ENCODE assay signal across 7 cellular contexts in the genomic region with DNA sequence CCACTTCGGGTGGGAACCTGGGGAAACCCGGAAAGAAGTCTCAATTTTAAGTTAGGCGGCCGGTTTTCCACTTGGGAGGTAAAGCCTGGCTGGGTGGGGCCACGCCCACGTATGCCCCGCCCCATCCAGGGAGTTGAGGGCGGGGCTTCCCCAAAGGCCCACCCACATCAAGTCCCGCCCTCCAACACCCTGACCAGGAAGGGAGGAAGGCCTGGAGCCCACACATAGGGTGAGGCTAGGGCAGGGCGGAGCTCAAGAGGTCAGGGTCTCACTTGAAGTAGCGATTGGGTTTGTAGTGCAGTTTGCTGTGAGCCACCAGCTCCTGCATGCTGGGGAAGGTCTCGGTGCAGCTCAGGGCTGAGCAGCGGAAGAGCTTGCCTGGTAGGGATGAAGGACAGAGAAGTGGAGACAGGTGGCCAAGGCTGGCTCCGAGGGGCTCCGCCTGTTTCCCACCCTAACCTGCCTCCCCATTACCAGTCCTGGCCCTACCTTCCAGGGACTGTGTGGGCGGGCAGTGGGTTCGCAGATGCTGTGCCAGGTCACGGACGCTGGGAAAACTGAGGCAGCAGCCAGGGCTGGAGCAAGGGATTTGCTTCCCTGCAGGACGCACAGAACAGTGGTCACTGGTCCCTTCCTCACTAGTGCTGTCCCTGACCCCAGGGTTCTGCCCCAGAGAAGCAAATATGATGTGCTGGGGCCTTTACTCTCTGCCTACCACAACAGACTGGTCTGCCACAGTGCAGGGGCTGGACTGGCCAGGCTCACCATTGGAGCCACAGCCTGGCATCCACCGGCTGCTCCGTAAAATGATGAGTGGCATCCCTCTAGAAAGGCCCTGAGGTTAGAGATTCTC. TPM values are rescaled to one million over a fixed set of nuclear protein-coding genes. Genes with fewer than 3 reads are reported as not detected.
A peak's percentile ranks its signal among the peaks of the same experiment; 100 is the strongest.
DNase-seq lines count a peak whose midpoint lies in the region; ATAC-seq, FAIRE-seq and TF ChIP-seq lines count a peak whose summit lies in the region.

No MANE protein-coding gene starts in this region.

- peak overlapping the region in 2 of 3 experiments; percentile 70 to 81 for H3K27ac Mint-ChIP-seq in nephron

- no peak overlapping the region for H2AFZ ChIP-seq in GM12878 (ENCODE audit: control insufficient read depth, low read depth, low read length)

- intact Hi-C loops in GM12878 (cut with micrococcal nuclease; ENCODE audit: unreplicated experiment): no loop called here

- H3K27me3 Mint-ChIP-seq in nephron (ENCODE audit: low read depth): peaks cover 5% of the 10 kb centered on the region

- POLR2A ChIA-PET in GM12878 (lab: Charles Lee): interaction anchor here (0.8 to 2.0 kb wide), 3 partner anchors 59 to 122 kb away, joined by 3 to 11 read pairs (median 6); a partner anchor contains a TSS

- H3K9me3 Mint-ChIP-seq in nephron: no peaks in the 10 kb centered on the region

- H4K20me1 ChIP-seq in GM12878 (ENCODE audit: control insufficient read depth, insufficient read depth): no peaks in the 10 kb centered on the region

- no peaks in the 10 kb centered on the region for H3K9me3 ChIP-seq in ES-I3 (ENCODE audit: control insufficient read depth, insufficient read depth, low read length)
- H3K9me3 ChIP-seq in GM12878 (replicated peaks; ENCODE audit: control insufficient read depth, insufficient read depth, low read length): no peaks in the 10 kb centered on the region

- no TSS peak for BruUV-seq in GM12878 (replicated peaks; lab: Mats Ljungman, UMichigan)

- H3K4me2 ChIP-seq in GM12878 (ENCODE audit: control insufficient read depth, insufficient read depth): peak overlapping the region; percentile 97

- H3K36me3 Mint-ChIP-seq in nephron (ENCODE audit: low read depth): peaks cover 4% of the 10 kb centered on the region

- in situ Hi-C loops in GM12878 (cut with MboI): no loop called here

- H3K79me2 ChIP-seq in GM12878 (ENCODE audit: control insufficient read depth, insufficient read depth, low read length): peaks cover 2% of the 10 kb centered on the region

- DNase-seq in LHCN-M2 (ENCODE audit: low read depth): peak; percentile 20
- no peak for DNase-seq in GM12878 (ENCODE audit: low read depth, low spot score)
- no peak for DNase-seq in NCI-H1436 (lab: John Stamatoyannopoulos, UW)
- no peak for DNase-seq in D721Med (ENCODE audit: insufficient read length, low spot score)
- DNase-seq in NCI-H446 treated with DMSO at 0.1 percent for 48 hours (lab: John Stamatoyannopoulos, UW): no peak

- no peak for TF ChIP-seq RAD21 in GM12878 (IDR thresholded peaks at IDR 0.05; ENCODE audit: insufficient read depth, low read depth, low read length)

- TF ChIP-seq CTCF in GM12878 (IDR thresholded peaks at IDR 0.05 in 2 of 3, conservative IDR thresholded peaks at IDR 0.05 in 1 of 3; ENCODE audit: control insufficient read depth in 2 of 3, extremely low read depth in 1 of 3, insufficient read depth in 1 of 3, low read depth in 3 of 3, low read length in 3 of 3) (no peak), nephron (IDR thresholded peaks at IDR 0.05; ENCODE audit: unreplicated experiment in 3 of 3) (no peak), D721Med (IDR thresholded peaks at IDR 0.05; ENCODE audit: insufficient read depth, missing control alignments) (no peak)

- no peak overlapping the region for H3K27ac ChIP-seq in GM12878 (ENCODE audit: control insufficient read depth, insufficient read depth)

- CTCF ChIA-PET in GM12878 (lab: Yijun Ruan, JAX): interaction anchor here (1.9 kb wide), 1 partner anchor 66 kb away, joined by 18 read pairs; no protein-coding TSS in a partner anchor

- H3K9ac ChIP-seq in ES-I3 (ENCODE audit: low read depth, low read length) (peak overlapping the region; percentile 7; the same call in 1 of the 2 replicates), GM12878 (ENCODE audit: control insufficient read depth, insufficient read depth, low read length) (0 out of 2 replicates have a peak overlapping the region, but pooled peaks have one; percentile 86)

- peak overlapping the region; percentile 69 to 77 (median 77) for H3K4me3 Mint-ChIP-seq in nephron

- no peaks in the 10 kb centered on the region for H3K27me3 ChIP-seq in GM12878 (replicated peaks in 1 of 2; ENCODE audit: control insufficient read depth in 2 of 2, insufficient read depth in 2 of 2, low read length in 1 of 2)

- WGBS in GM12878 (ENCODE audit: insufficient coverage, insufficient replicate concordance, low lambda C conversion rate, missing lambda C conversion rate): 86% methylated on average over 21 of the region's 22 CpGs

- peak overlapping the region; percentile 67; the same call in 1 of the 2 replicates for H3K4me3 ChIP-seq in GM12878

- peak; percentile 11; the same call in 2 of the 3 replicates for ATAC-seq in GM12878

- no peaks in the 10 kb centered on the region for H3K36me3 ChIP-seq in ES-I3 (ENCODE audit: insufficient read depth, low read length)
- no peaks in the 10 kb centered on the region for H3K36me3 ChIP-seq in GM12878 (ENCODE audit: control insufficient read depth in 2 of 2, insufficient read depth in 2 of 2, low read length in 1 of 2)

- TF ChIP-seq POLR2A in GM12878 (IDR thresholded peaks at IDR 0.05; ENCODE audit: low read depth, low read length): 0 out of 2 replicates have a peak, but pooled peaks have one; percentile 51

- RAD21 ChIA-PET in GM12878 (lab: Charles Lee; ENCODE audit: unreplicated experiment): interaction anchor here (1.2 to 2.5 kb wide), 2 partner anchors 98 to 99 kb away, joined by 4 to 17 read pairs; a partner anchor contains a TSS

- TF ChIP-seq EP300 in GM12878 (IDR thresholded peaks at IDR 0.05; ENCODE audit: borderline replicate concordance in 1 of 2, control insufficient read depth in 1 of 2, low read depth in 2 of 2, low read length in 2 of 2): no peak

- peaks cover 10% of the 10 kb centered on the region for H3K4me1 Mint-ChIP-seq in nephron

- FAIRE-seq in GM12878 (lab: Jason Lieb, UNC): peak; percentile 49
- no peak for FAIRE-seq in D721Med (lab: Jason Lieb, UNC)

- SMC1A ChIA-PET in GM12878 (lab: Charles Lee; ENCODE audit: uncharacterized antibody, unreplicated experiment): interaction anchor here (0.8 kb wide), 1 partner anchor 68 kb away, joined by 4 read pairs; a partner anchor contains a TSS

- H3K4me1 ChIP-seq in ES-I3 (ENCODE audit: insufficient read depth, low read length) (peaks cover 10% of the 10 kb centered on the region; the same call in 1 of the 2 replicates), GM12878 (ENCODE audit: control insufficient read depth, insufficient read depth, low read length) (peaks cover 7% of the 10 kb centered on the region; the same call in 1 of the 2 replicates)

TF ChIP-seq in GM12878, 131 proteins besides CTCF, POLR2A, EP300 and RAD21 (continues in another document):
- peak in 1 of 2 experiments; percentile 53; a peak in 1 of 3 replicates for TF ChIP-seq EGR1 (IDR thresholded peaks at IDR 0.05; ENCODE audit: borderline replicate concordance in 1 of 2, low read depth in 2 of 2, low read length in 2 of 2)
- TF ChIP-seq ZNF622 (IDR thresholded peaks at IDR 0.05): no peak
- no peak for TF ChIP-seq YBX1 (IDR thresholded peaks at IDR 0.05)

RNA-seq across cellular contexts. Expression of a gene that starts 1.6 kb away (rescaled TPM):
- total RNA-seq in LHCN-M2 (2014; rRNA removed): 9.1 and 9.2 TPM in 2 replicates
- polyA plus RNA-seq in LHCN-M2 (2012): 31.8 TPM
- total RNA-seq in GM12878 (2013; cell fraction: nucleolus; rRNA removed): 8.0 and 13.6 TPM in 2 replicates
- 4.4 and 5.3 TPM in 2 replicates for total RNA-seq in GM12878 (2014; rRNA removed)
- 0.45 and 0.92 TPM in 2 replicates for total RNA-seq in GM12878 (2014; rRNA removed; fragmentation: Illumina TruSeq; extraction: Trizol)
- total RNA-seq in GM12878 (2021): 23.7 and 26.4 TPM in 2 replicates
- 5.8 TPM for polyA plus RNA-seq in GM12878 (2011; ENCODE audit: low read depth)
- polyA plus RNA-seq in GM12878 (2011; rRNA removed): 0.26 and 1.9 TPM in 2 replicates
- polyA plus RNA-seq in GM12878 (2011; cell fraction: cytosol; rRNA removed): 3.2 and 3.9 TPM in 2 replicates
- polyA plus RNA-seq in GM12878 (2011; cell fraction: nucleus; rRNA removed): 17.8 and 22.8 TPM in 2 replicates
- 15.5 and 15.9 TPM in 2 replicates for polyA plus RNA-seq in GM12878 (2012)
- polyA plus RNA-seq in GM12878 (2014; fragmentation: Illumina TruSeq; extraction: Trizol): 0.94 TPM in 1 of 2 replicates, not detected in the other
- under 1 TPM in 1 of 2 experiments, not detected in 1; 0.16 TPM for polyA plus RNA-seq in GM12878 (2014; fragmentation: Nextera tagmentation; extraction: Ambion mirVana)
- 12.5 and 24.5 TPM in 2 replicates for polyA plus RNA-seq in GM12878 (2014; rRNA removed)
- 10 to 100 TPM in 1 of 2 experiments, 1 to 10 TPM in 1; 5.7 to 12.1 TPM for polyA plus RNA-seq in GM12878 (2016; fragmentation: Nextera tagmentation; extraction: Ambion mirVana)
- polyA minus RNA-seq in GM12878 (2011; rRNA and poly(A)+ RNA removed): 0.80 and 3.5 TPM in 2 replicates
- 5.8 and 9.2 TPM in 2 replicates for polyA minus RNA-seq in GM12878 (2011; cell fraction: cytosol; rRNA and poly(A)+ RNA removed)
- polyA minus RNA-seq in GM12878 (2011; cell fraction: nucleus; rRNA and poly(A)+ RNA removed): 3.1 and 6.0 TPM in 2 replicates

RNA-seq across cellular contexts. Expression of a gene that starts 9.9 kb away (rescaled TPM):
- total RNA-seq in LHCN-M2 (2014; rRNA removed): not detected in 2 replicates
- polyA plus RNA-seq in LHCN-M2 (2012): not detected
- 1.1 and 1.6 TPM in 2 replicates for total RNA-seq in GM12878 (2013; cell fraction: nucleolus; rRNA removed)
- not detected in 2 replicates for total RNA-seq in GM12878 (2014; rRNA removed)
- not detected in 2 replicates for total RNA-seq in GM12878 (2014; rRNA removed; fragmentation: Illumina TruSeq; extraction: Trizol)
- 0.08 TPM in 1 of 2 replicates, not detected in the other for total RNA-seq in GM12878 (2021)
- polyA plus RNA-seq in GM12878 (2011; ENCODE audit: low read depth): not detected
- not detected in 2 replicates for polyA plus RNA-seq in GM12878 (2011; rRNA removed)
- not detected in 2 replicates for polyA plus RNA-seq in GM12878 (2011; cell fraction: cytosol; rRNA removed)
- polyA plus RNA-seq in GM12878 (2011; cell fraction: nucleus; rRNA removed): 0.18 and 0.30 TPM in 2 replicates
- polyA plus RNA-seq in GM12878 (2012): 0.10 and 0.24 TPM in 2 replicates
- 0.03 TPM in 1 of 2 replicates, not detected in the other for polyA plus RNA-seq in GM12878 (2014; fragmentation: Illumina TruSeq; extraction: Trizol)
- polyA plus RNA-seq in GM12878 (2014; fragmentation: Nextera tagmentation; extraction: Ambion mirVana): not detected
- 0.08 and 0.49 TPM in 2 replicates for polyA plus RNA-seq in GM12878 (2014; rRNA removed)
- not detected for polyA plus RNA-seq in GM12878 (2016; fragmentation: Nextera tagmentation; extraction: Ambion mirVana)
- polyA minus RNA-seq in GM12878 (2011; rRNA and poly(A)+ RNA removed): not detected in 2 replicates
- polyA minus RNA-seq in GM12878 (2011; cell fraction: cytosol; rRNA and poly(A)+ RNA removed): not detected in 2 replicates
- polyA minus RNA-seq in GM12878 (2011; cell fraction: nucleus; rRNA and poly(A)+ RNA removed): not detected in 2 replicates
